1 cellular context compared by ENCODE assay signal in the genomic region with DNA sequence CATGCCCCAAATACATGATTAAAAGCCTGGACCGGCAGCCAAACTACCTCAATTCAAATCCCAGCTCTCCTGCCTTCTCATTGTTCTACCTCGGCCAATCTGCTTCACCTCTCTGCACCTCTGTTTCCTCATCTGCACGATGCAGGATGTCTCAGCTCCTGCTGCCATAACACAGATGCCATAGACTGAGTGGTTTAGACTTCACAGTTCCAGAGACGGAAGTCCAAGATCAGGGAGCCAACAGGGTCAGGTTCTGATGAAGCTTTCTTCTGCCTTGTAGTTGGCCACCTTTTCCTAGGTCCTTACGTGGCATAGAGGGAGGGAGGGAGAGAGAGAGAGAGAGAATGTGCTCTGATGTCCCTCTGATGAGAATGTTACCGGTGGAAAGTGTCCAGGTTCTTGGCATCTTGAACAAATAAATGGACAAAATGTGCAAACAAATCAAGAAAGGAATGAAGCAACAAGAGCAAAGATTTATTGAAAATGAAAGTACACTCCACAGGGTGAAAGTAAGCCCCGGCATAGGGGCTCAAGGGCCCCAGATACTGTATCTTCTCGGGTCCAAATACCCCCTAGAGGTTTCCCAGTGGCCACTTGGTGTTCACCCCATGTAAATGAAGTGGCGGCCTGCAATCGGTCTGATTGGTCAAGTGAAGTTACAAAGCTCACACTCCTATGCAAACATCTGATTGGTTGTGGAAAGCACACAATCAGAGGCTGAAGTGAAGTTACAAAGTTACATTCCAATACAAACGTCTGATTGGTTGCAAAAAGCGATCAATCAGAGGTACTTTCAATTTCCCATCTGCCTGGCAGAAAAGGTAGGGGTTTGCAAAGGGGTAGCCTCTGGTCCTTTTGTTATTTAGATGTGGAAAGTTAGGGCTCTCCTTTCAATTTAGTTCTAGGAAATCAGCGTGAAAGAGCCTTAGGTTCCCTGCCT.
A peak's percentile ranks its signal among the peaks of the same experiment; 100 is the strongest.
TF ChIP-seq lines count a peak whose summit lies in the region.

No MANE protein-coding gene starts in this region.

TF ChIP-seq in HepG2, 621 proteins besides CTCF, POLR2A, EP300 and RAD21 (continued from another document and continues in another):
- no peak for TF ChIP-seq ZBTB33 (CRISPR knock-in tag; IDR thresholded peaks at IDR 0.05)
- TF ChIP-seq, protein P1, sequence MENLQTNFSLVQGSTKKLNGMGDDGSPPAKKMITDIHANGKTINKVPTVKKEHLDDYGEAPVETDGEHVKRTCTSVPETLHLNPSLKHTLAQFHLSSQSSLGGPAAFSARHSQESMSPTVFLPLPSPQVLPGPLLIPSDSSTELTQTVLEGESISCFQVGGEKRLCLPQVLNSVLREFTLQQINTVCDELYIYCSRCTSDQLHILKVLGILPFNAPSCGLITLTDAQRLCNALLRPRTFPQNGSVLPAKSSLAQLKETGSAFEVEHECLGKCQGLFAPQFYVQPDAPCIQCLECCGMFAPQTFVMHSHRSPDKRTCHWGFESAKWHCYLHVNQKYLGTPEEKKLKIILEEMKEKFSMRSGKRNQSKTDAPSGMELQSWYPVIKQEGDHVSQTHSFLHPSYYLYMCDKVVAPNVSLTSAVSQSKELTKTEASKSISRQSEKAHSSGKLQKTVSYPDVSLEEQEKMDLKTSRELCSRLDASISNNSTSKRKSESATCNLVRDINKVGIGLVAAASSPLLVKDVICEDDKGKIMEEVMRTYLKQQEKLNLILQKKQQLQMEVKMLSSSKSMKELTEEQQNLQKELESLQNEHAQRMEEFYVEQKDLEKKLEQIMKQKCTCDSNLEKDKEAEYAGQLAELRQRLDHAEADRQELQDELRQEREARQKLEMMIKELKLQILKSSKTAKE (CRISPR knock-in tag; IDR thresholded peaks at IDR 0.05; ENCODE audit: borderline replicate concordance), result no peak
- no peak; the same call in 1 of the 2 replicates for TF ChIP-seq RCOR2 (CRISPR knock-in tag; IDR thresholded peaks at IDR 0.05)
- no peak for TF ChIP-seq ZNF639 (CRISPR knock-in tag; conservative IDR thresholded peaks at IDR 0.05)
- no peak for TF ChIP-seq CREM (IDR thresholded peaks at IDR 0.05)
- TF ChIP-seq CREM (CRISPR knock-in tag; IDR thresholded peaks at IDR 0.05), result no peak
- no peak for TF ChIP-seq SMARCC2 (IDR thresholded peaks at IDR 0.05)
- TF ChIP-seq, protein P2, sequence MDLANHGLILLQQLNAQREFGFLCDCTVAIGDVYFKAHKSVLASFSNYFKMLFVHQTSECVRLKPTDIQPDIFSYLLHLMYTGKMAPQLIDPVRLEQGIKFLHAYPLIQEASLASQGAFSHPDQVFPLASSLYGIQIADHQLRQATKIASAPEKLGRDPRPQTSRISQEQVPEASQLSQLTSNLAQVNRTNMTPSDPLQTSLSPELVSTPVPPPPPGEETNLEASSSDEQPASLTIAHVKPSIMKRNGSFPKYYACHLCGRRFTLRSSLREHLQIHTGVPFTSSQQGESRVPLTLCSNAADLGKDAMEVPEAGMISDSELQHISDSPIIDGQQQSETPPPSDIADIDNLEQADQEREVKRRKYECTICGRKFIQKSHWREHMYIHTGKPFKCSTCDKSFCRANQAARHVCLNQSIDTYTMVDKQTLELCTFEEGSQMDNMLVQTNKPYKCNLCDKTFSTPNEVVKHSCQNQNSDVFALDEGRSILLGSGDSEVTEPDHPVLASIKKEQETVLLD (CRISPR knock-in tag; IDR thresholded peaks at IDR 0.05; ENCODE audit: low read depth), result no peak
- TF ChIP-seq ZNF329 (CRISPR knock-in tag; IDR thresholded peaks at IDR 0.05; ENCODE audit: low read depth), result no peak
- TF ChIP-seq ZNF775 (CRISPR knock-in tag; IDR thresholded peaks at IDR 0.05; ENCODE audit: borderline replicate concordance), result no peak; the same call in 1 of the 2 replicates
- TF ChIP-seq AGO1 (IDR thresholded peaks at IDR 0.05; ENCODE audit: low read depth, low read length, poor library complexity, severe bottlenecking), result no peak
- TF ChIP-seq ZNF576 (CRISPR knock-in tag; IDR thresholded peaks at IDR 0.05), result no peak
- TF ChIP-seq ZNF441 (CRISPR knock-in tag; IDR thresholded peaks at IDR 0.05; ENCODE audit: borderline replicate concordance), result peak; percentile 56
- no peak for TF ChIP-seq NR2F2 (IDR thresholded peaks at IDR 0.05; ENCODE audit: borderline replicate concordance, low read depth)
- TF ChIP-seq ZNF839 (CRISPR knock-in tag; IDR thresholded peaks at IDR 0.05; ENCODE audit: borderline replicate concordance), result no peak
- TF ChIP-seq SOX13 (IDR thresholded peaks at IDR 0.05), result no peak
- no peak; a peak in 2 of 4 replicates for TF ChIP-seq SOX13 (CRISPR knock-in tag; conservative IDR thresholded peaks at IDR 0.05 in 1 of 2, IDR thresholded peaks at IDR 0.05 in 1 of 2)
- TF ChIP-seq, protein P3, sequence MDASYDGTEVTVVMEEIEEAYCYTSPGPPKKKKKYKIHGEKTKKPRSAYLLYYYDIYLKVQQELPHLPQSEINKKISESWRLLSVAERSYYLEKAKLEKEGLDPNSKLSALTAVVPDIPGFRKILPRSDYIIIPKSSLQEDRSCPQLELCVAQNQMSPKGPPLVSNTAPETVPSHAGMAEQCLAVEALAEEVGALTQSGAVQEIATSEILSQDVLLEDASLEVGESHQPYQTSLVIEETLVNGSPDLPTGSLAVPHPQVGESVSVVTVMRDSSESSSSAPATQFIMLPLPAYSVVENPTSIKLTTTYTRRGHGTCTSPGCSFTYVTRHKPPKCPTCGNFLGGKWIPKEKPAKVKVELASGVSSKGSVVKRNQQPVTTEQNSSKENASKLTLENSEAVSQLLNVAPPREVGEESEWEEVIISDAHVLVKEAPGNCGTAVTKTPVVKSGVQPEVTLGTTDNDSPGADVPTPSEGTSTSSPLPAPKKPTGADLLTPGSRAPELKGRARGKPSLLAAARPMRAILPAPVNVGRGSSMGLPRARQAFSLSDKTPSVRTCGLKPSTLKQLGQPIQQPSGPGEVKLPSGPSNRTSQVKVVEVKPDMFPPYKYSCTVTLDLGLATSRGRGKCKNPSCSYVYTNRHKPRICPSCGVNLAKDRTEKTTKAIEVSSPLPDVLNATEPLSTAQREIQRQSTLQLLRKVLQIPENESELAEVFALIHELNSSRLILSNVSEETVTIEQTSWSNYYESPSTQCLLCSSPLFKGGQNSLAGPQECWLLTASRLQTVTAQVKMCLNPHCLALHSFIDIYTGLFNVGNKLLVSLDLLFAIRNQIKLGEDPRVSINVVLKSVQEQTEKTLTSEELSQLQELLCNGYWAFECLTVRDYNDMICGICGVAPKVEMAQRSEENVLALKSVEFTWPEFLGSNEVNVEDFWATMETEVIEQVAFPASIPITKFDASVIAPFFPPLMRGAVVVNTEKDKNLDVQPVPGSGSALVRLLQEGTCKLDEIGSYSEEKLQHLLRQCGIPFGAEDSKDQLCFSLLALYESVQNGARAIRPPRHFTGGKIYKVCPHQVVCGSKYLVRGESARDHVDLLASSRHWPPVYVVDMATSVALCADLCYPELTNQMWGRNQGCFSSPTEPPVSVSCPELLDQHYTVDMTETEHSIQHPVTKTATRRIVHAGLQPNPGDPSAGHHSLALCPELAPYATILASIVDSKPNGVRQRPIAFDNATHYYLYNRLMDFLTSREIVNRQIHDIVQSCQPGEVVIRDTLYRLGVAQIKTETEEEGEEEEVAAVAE (CRISPR knock-in tag; IDR thresholded peaks at IDR 0.05; ENCODE audit: borderline replicate concordance), result 0 out of 2 replicates have a peak, but pooled peaks have one; percentile 2
- TF ChIP-seq, protein P4, sequence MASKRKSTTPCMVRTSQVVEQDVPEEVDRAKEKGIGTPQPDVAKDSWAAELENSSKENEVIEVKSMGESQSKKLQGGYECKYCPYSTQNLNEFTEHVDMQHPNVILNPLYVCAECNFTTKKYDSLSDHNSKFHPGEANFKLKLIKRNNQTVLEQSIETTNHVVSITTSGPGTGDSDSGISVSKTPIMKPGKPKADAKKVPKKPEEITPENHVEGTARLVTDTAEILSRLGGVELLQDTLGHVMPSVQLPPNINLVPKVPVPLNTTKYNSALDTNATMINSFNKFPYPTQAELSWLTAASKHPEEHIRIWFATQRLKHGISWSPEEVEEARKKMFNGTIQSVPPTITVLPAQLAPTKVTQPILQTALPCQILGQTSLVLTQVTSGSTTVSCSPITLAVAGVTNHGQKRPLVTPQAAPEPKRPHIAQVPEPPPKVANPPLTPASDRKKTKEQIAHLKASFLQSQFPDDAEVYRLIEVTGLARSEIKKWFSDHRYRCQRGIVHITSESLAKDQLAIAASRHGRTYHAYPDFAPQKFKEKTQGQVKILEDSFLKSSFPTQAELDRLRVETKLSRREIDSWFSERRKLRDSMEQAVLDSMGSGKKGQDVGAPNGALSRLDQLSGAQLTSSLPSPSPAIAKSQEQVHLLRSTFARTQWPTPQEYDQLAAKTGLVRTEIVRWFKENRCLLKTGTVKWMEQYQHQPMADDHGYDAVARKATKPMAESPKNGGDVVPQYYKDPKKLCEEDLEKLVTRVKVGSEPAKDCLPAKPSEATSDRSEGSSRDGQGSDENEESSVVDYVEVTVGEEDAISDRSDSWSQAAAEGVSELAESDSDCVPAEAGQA (IDR thresholded peaks at IDR 0.05; ENCODE audit: low read depth), result no peak
- TF ChIP-seq, protein P4 (CRISPR knock-in tag; IDR thresholded peaks at IDR 0.05; ENCODE audit: borderline replicate concordance), result no peak
- TF ChIP-seq ZNF451 (CRISPR knock-in tag; IDR thresholded peaks at IDR 0.05), result 0 out of 2 replicates have a peak, but pooled peaks have one; percentile 40
- no peak for TF ChIP-seq RARA (CRISPR knock-in tag; IDR thresholded peaks at IDR 0.05)
- TF ChIP-seq ZFP1 (CRISPR knock-in tag; IDR thresholded peaks at IDR 0.05), result no peak
- no peak for TF ChIP-seq ZNF12 (CRISPR knock-in tag; IDR thresholded peaks at IDR 0.05)
- TF ChIP-seq U2AF2 (IDR thresholded peaks at IDR 0.05; ENCODE audit: low read depth, low read length), result no peak
- 0 out of 2 replicates have a peak, but pooled peaks have one; percentile 19 for TF ChIP-seq HNF1A (IDR thresholded peaks at IDR 0.05; ENCODE audit: low read depth)
- 0 out of 2 replicates have a peak, but pooled peaks have one; percentile 37 for TF ChIP-seq HNF1A (CRISPR knock-in tag; IDR thresholded peaks at IDR 0.05; ENCODE audit: borderline replicate concordance)
- no peak for TF ChIP-seq NR2F6 (IDR thresholded peaks at IDR 0.05)
- no peak; the same call in 1 of the 2 replicates for TF ChIP-seq NR2F6 (CRISPR knock-in tag; IDR thresholded peaks at IDR 0.05)
